In the genomic region with DNA sequence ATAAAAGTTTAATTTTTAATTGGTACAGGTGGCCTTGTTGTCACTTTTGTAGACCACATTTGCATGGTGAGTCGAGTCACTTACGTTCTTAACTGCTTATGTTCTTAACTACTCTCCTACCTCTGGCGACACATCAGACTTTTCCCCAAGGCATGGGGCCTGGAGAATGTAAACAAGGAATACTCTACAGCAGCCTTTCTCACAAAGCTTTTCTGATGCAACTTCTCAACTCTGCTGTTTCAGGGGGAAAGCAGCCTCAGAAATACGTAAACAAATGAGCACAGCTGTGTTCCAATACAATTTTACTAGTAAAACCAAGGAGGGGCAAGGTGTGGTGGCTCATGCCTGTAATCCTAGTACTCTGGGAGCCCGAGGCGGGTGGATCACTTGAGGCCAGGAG, we compare ENCODE assay signal across 24 cellular contexts. TPM values are rescaled to one million over a fixed set of nuclear protein-coding genes. Genes with fewer than 3 reads are reported as not detected.
"Had no signal": no experiment of that assay in that cellular context is flagged by ENCODE, and none has a peak within 500 bp of the region (broad histone marks: within the 10 kb centered on the region; RNA-seq: fewer than 3 reads in every experiment).

No MANE protein-coding gene starts in this region.

- H3K27me3 ChIP-seq: body of pancreas, right atrium auricular region, tibial nerve, uterus had no signal

- H3K4me3 Mint-ChIP-seq: activated CD4-positive, alpha-beta T cell treated with anti-CD3 and anti-CD28 coated beads for 36 hours; activated naive CD8-positive, alpha-beta T cell treated with anti-CD3 and anti-CD28 coated beads, Interleukin-2, amount 10 ng/mL, durations not matched to agents 7 days and 5 days; activated T-helper 1 cell treated with anti-CD3 and anti-CD28 coated beads, Interleukin-12 subunit alpha, Interleukin-12 subunit beta, Interleukin-2, Interleukin-4 antibody, amounts not matched to agents 30 ng/mL and 10 ng/mL and 1 ng/mL, durations not matched to agents 14 hours and 24 hours and 36 hours; effector memory CD8-positive, alpha-beta T cell; T-helper 2 cell treated with Interferon-gamma antibody and Interleukin-4, amounts not matched to agents 5 μg/mL and 100 μg/mL, for 36 hours had no signal

- H3K4me3 ChIP-seq: body of pancreas, lower lobe of right lung, prostate gland, right atrium auricular region, tibial nerve, uterus had no signal

- H3K9me3 ChIP-seq: body of pancreas, lower lobe of right lung, prostate gland, right atrium auricular region, tibial nerve, uterus had no signal

- H3K27ac Mint-ChIP-seq: activated naive CD8-positive, alpha-beta T cell treated with anti-CD3 and anti-CD28 coated beads, Interleukin-2, amount 10 ng/mL, durations not matched to agents 7 days and 5 days; activated T-helper 1 cell treated with anti-CD3 and anti-CD28 coated beads, Interleukin-12 subunit alpha, Interleukin-12 subunit beta, Interleukin-2, Interleukin-4 antibody, amounts not matched to agents 30 ng/mL and 10 ng/mL and 1 ng/mL, durations not matched to agents 14 hours and 24 hours and 36 hours; T-helper 2 cell treated with Interferon-gamma antibody and Interleukin-4, amounts not matched to agents 5 μg/mL and 100 μg/mL, for 36 hours had no signal

- ATAC-seq: activated CD4-positive, alpha-beta T cell treated with anti-CD3 and anti-CD28 coated beads for 36 hours; body of pancreas; effector memory CD8-positive, alpha-beta T cell; lower lobe of right lung had no signal

- H3K27ac ChIP-seq: body of pancreas, epithelial cell of prostate, lower lobe of right lung, prostate gland, right atrium auricular region, tibial nerve, uterus had no signal

- H3K9me3 Mint-ChIP-seq: activated naive CD8-positive, alpha-beta T cell treated with anti-CD3 and anti-CD28 coated beads, Interleukin-2, amount 10 ng/mL, durations not matched to agents 7 days and 5 days; activated T-helper 1 cell treated with anti-CD3 and anti-CD28 coated beads, Interleukin-12 subunit alpha, Interleukin-12 subunit beta, Interleukin-2, Interleukin-4 antibody, amounts not matched to agents 30 ng/mL and 10 ng/mL and 1 ng/mL, durations not matched to agents 14 hours and 24 hours and 36 hours; effector memory CD8-positive, alpha-beta T cell; T-helper 2 cell treated with Interferon-gamma antibody and Interleukin-4, amounts not matched to agents 5 μg/mL and 100 μg/mL, for 36 hours had no signal

- H3K27me3 Mint-ChIP-seq: activated CD4-positive, alpha-beta T cell treated with anti-CD3 and anti-CD28 coated beads for 36 hours; activated naive CD8-positive, alpha-beta T cell treated with anti-CD3 and anti-CD28 coated beads, Interleukin-2, amount 10 ng/mL, durations not matched to agents 7 days and 5 days; effector memory CD8-positive, alpha-beta T cell had no signal

- H3K36me3 ChIP-seq: uterus had no signal

- DNase-seq: activated CD4-positive, alpha-beta T cell treated with anti-CD3 and anti-CD28 coated beads for 36 hours; activated CD4-positive, alpha-beta T cell treated with anti-CD3 and anti-CD28 coated beads, Interleukin-2, amount 50 U/mL, for 48 hours; activated naive CD8-positive, alpha-beta T cell treated with anti-CD3 and anti-CD28 coated beads, Interleukin-2, amount 10 ng/mL, durations not matched to agents 7 days and 5 days; body of pancreas; effector memory CD8-positive, alpha-beta T cell; foreskin melanocyte; glutamatergic neuron; lower lobe of right lung; stimulated activated CD4-positive, alpha-beta T cell treated with anti-CD3 and anti-CD28 coated beads, Interleukin-2, amount 100 ng/mL, for 24 hours; stimulated activated naive CD4-positive, alpha-beta T cell treated with Interleukin-2 at 50 U/mL for 16 hours; uterus had no signal

RNA-seq across cellular contexts. Expression of a gene that starts 36.2 kb away (rescaled TPM):
- total RNA-seq: activated CD4-positive, alpha-beta T cell treated with anti-CD3 and anti-CD28 coated beads for 36 hours; activated naive CD8-positive, alpha-beta T cell treated with anti-CD3 and anti-CD28 coated beads, Interleukin-2, amount 10 ng/mL, durations not matched to agents 7 days and 5 days; activated T-helper 1 cell treated with anti-CD3 and anti-CD28 coated beads, Interleukin-12 subunit alpha, Interleukin-12 subunit beta, Interleukin-2, Interleukin-4 antibody, amounts not matched to agents 30 ng/mL and 10 ng/mL and 1 ng/mL, durations not matched to agents 14 hours and 24 hours and 36 hours; body of pancreas; cardiac septum; dermis microvascular lymphatic vessel endothelial cell; lower lobe of right lung; myocyte; omental fat pad; prostate gland; right atrium auricular region; skeletal muscle tissue; tibial nerve; uterus had no signal
- polyA plus RNA-seq: keratinocyte, neural cell had no signal
